ENCODE assay signal across 15 cellular contexts in genomic region chr3:169458752-169459151, GRCh38.
DNase-seq lines count a peak whose midpoint lies in the region; ATAC-seq and TF ChIP-seq lines count a peak whose summit lies in the region.
"Had no signal": no experiment of that assay in that cellular context is flagged by ENCODE, and none has a peak within 500 bp of the region (broad histone marks: within the 10 kb centered on the region; RNA-seq: fewer than 3 reads in every experiment).

No MANE protein-coding gene starts in this region.

- no peaks in the 10 kb centered on the region for H3K36me3 ChIP-seq in left ventricle myocardium inferior
- no peaks in the 10 kb centered on the region for H3K36me3 ChIP-seq in RWPE2 (ENCODE audit: low read depth)
- no peaks in the 10 kb centered on the region for H3K36me3 ChIP-seq in esophagus (ENCODE audit: control insufficient read depth in 2 of 2, insufficient read depth in 2 of 2, low read length in 1 of 2)
- H3K36me3 ChIP-seq: BLaER1 treated with 17β-estradiol and CSF1 and Interleukin-3, amounts not matched to agents 10 nM and 100 nM had no signal

- no peak for DNase-seq in left ventricle myocardium inferior
- DNase-seq in cardiac septum (ENCODE audit: low spot score) = no peak
- no peak for DNase-seq in RWPE2 (ENCODE audit: low spot score)
- peak; percentile 14 for DNase-seq in kidney tubule cell (ENCODE audit: low spot score)
- DNase-seq in RPMI8226 = no peak
- DNase-seq in progenitor cell of endocrine pancreas (ENCODE audit: low spot score, unreplicated experiment) = no peak
- no peak for DNase-seq in mucosa of gallbladder (ENCODE audit: low spot score)
- DNase-seq: 8988T; CD4-positive, CD25-positive, alpha-beta regulatory T cell; DMS53; GF-D8; HCEC 1CT had no signal

- intact Hi-C loops in left ventricle myocardium inferior (cut with micrococcal nuclease) (no loop called here), cardiac septum (cut with DNase I) (loop anchor here (10.0 kb wide), 1 partner anchor 304 kb away; no protein-coding TSS in a partner anchor)

- WGBS in esophagus, 2 donors = 74 to 86% methylated on average over 6 of the region's 6 CpGs

- peaks cover 5% of the 10 kb centered on the region for H3K36me3 Mint-ChIP-seq in progenitor cell of endocrine pancreas (ENCODE audit: insufficient read depth)
- H3K36me3 Mint-ChIP-seq: CD4-positive, CD25-positive, alpha-beta regulatory T cell had no signal

- H3K9me3 ChIP-seq in left ventricle myocardium inferior (replicated peaks) (no peaks in the 10 kb centered on the region), RWPE2 (ENCODE audit: severe bottlenecking) (no peaks in the 10 kb centered on the region), esophagus (ENCODE audit: control insufficient read depth in 2 of 2, insufficient read depth in 1 of 2, low read depth in 1 of 2, low read length in 1 of 2) (no peaks in the 10 kb centered on the region)
- H3K9me3 ChIP-seq: BLaER1 treated with 17β-estradiol and CSF1 and Interleukin-3, amounts not matched to agents 10 nM and 100 nM had no signal

- peak overlapping the region; percentile 52 for H3K27ac ChIP-seq in left ventricle myocardium inferior (replicated peaks)
- H3K27ac ChIP-seq in RWPE2 (ENCODE audit: poor library complexity, severe bottlenecking) = peak overlapping the region; percentile 23
- peak overlapping the region; percentile 2 to 61 for H3K27ac ChIP-seq in esophagus (ENCODE audit: low read depth in 2 of 2, low read length in 1 of 2)
- H3K27ac ChIP-seq: BLaER1 treated with 17β-estradiol and CSF1 and Interleukin-3, amounts not matched to agents 10 nM and 100 nM; HL-60 had no signal

- no peak overlapping the region for H3K27ac Mint-ChIP-seq in progenitor cell of endocrine pancreas
- H3K27ac Mint-ChIP-seq: CD4-positive, CD25-positive, alpha-beta regulatory T cell had no signal

- H3K4me3 Mint-ChIP-seq in progenitor cell of endocrine pancreas (ENCODE audit: low read depth) = no peak overlapping the region
- H3K4me3 Mint-ChIP-seq: CD4-positive, CD25-positive, alpha-beta regulatory T cell had no signal

- H3K4me3 ChIP-seq in left ventricle myocardium inferior = no peak overlapping the region
- H3K4me3 ChIP-seq in RWPE2 (ENCODE audit: severe bottlenecking) = no peak overlapping the region
- H3K4me3 ChIP-seq in esophagus (ENCODE audit: low read depth in 1 of 2, low read length in 2 of 2) = no peak overlapping the region
- H3K4me3 ChIP-seq: BLaER1 treated with 17β-estradiol and CSF1 and Interleukin-3, amounts not matched to agents 10 nM and 100 nM had no signal

- H3K4me1 Mint-ChIP-seq in progenitor cell of endocrine pancreas (ENCODE audit: low read depth) = peaks cover 47% of the 10 kb centered on the region
- H3K4me1 Mint-ChIP-seq: CD4-positive, CD25-positive, alpha-beta regulatory T cell had no signal

- H3K27me3 ChIP-seq in left ventricle myocardium inferior (ENCODE audit: low read depth) (no peaks in the 10 kb centered on the region), RWPE2 (ENCODE audit: insufficient read depth, poor library complexity, severe bottlenecking) (no peaks in the 10 kb centered on the region), esophagus (ENCODE audit: control insufficient read depth in 1 of 2, insufficient read depth in 2 of 2, low read length in 2 of 2) (no peaks in the 10 kb centered on the region)
- H3K27me3 ChIP-seq: BLaER1 treated with 17β-estradiol and CSF1 and Interleukin-3, amounts not matched to agents 10 nM and 100 nM had no signal

- TF ChIP-seq CTCF in left ventricle myocardium inferior (IDR thresholded peaks at IDR 0.05; ENCODE audit: borderline replicate concordance) = no peak
- no peak for TF ChIP-seq CTCF in RWPE2 (IDR thresholded peaks at IDR 0.05; ENCODE audit: poor library complexity, severe bottlenecking)
- TF ChIP-seq CTCF in progenitor cell of endocrine pancreas (IDR thresholded peaks at IDR 0.05; ENCODE audit: unreplicated experiment) = no peak

- peaks cover 5% of the 10 kb centered on the region for H3K9me3 Mint-ChIP-seq in progenitor cell of endocrine pancreas (ENCODE audit: low read depth)
- H3K9me3 Mint-ChIP-seq: CD4-positive, CD25-positive, alpha-beta regulatory T cell had no signal

- no peaks in the 10 kb centered on the region for H3K27me3 Mint-ChIP-seq in progenitor cell of endocrine pancreas
- H3K27me3 Mint-ChIP-seq: CD4-positive, CD25-positive, alpha-beta regulatory T cell had no signal

- H3K4me1 ChIP-seq in left ventricle myocardium inferior = peaks cover 31% of the 10 kb centered on the region
- H3K4me1 ChIP-seq in RWPE2 (ENCODE audit: insufficient read depth, poor library complexity, severe bottlenecking) = peaks cover 28% of the 10 kb centered on the region
- peaks cover 0 to 7% of the 10 kb centered on the region in 2 donors for H3K4me1 ChIP-seq in esophagus (ENCODE audit: control insufficient read depth in 2 of 2, insufficient read depth in 2 of 2, low read length in 1 of 2)
- H3K4me1 ChIP-seq: BLaER1 treated with 17β-estradiol and CSF1 and Interleukin-3, amounts not matched to agents 10 nM and 100 nM had no signal

- ATAC-seq in RWPE2 (ENCODE audit: low read depth) = peak; percentile 39; the same call in 2 of the 3 replicates
